Comparison of ENCODE assay signal across 38 cellular contexts in genomic region chr11:16615480-16615879, GRCh38.
"Had no signal": no experiment of that assay in that cellular context is flagged by ENCODE, and none has a peak within 500 bp of the region (broad histone marks: within the 10 kb centered on the region; RNA-seq: fewer than 3 reads in every experiment).

No MANE protein-coding gene starts in this region.

- H3K4me3 ChIP-seq: adrenal gland, body of pancreas, breast epithelium had no signal

- H3K4me3 Mint-ChIP-seq: activated B cell treated with CpG ODN at 0.5 μM for 24 hours; activated CD4-positive, alpha-beta memory T cell treated with anti-CD3 and anti-CD28 coated beads, Interleukin-2, amount 10 ng/mL, durations not matched to agents 7 days and 5 days; activated CD4-positive, alpha-beta T cell treated with anti-CD3 and anti-CD28 coated beads for 36 hours; activated CD4-positive, alpha-beta T cell treated with anti-CD3 and anti-CD28 coated beads, Interleukin-2, amount 10 ng/mL, durations not matched to agents 7 days and 5 days; activated CD8-positive, alpha-beta memory T cell treated with anti-CD3 and anti-CD28 coated beads, Interleukin-2, amount 10 ng/mL, durations not matched to agents 7 days and 5 days; activated CD8-positive, alpha-beta T cell treated with anti-CD3 and anti-CD28 coated beads, Interleukin-2, amount 10 ng/mL, durations not matched to agents 7 days and 5 days; activated naive CD4-positive, alpha-beta T cell treated with anti-CD3 and anti-CD28 coated beads for 36 hours; activated naive CD8-positive, alpha-beta T cell treated with anti-CD3 and anti-CD28 coated beads for 36 hours; activated T-cell treated with anti-CD3 and anti-CD28 coated beads, Interleukin-2, amount 50 U/mL, for 24 hours; activated T-cell treated with anti-CD3 and anti-CD28 coated beads, Interleukin-2, amount 50 U/mL, for 72 hours; activated T-helper 1 cell treated with anti-CD3 and anti-CD28 coated beads, Interleukin-12 subunit alpha, Interleukin-12 subunit beta, Interleukin-2, Interleukin-4 antibody, amounts not matched to agents 30 ng/mL and 10 ng/mL and 1 ng/mL, durations not matched to agents 14 hours and 24 hours and 36 hours; activated T-helper 17 cell treated with anti-CD3 and anti-CD28 coated beads, Interleukin-2, amount 50 U/mL, for 72 hours; T-helper 1 cell treated with Interleukin-12 subunit alpha and Interleukin-12 subunit beta and Interleukin-4 antibody, amounts not matched to agents 30 μg/mL and 1 μg/mL, for 36 hours; T-helper 2 cell treated with Interferon-gamma antibody and Interleukin-4, amounts not matched to agents 5 μg/mL and 100 μg/mL, for 36 hours had no signal

- ATAC-seq: activated CD4-positive, alpha-beta T cell treated with anti-CD3 and anti-CD28 coated beads for 36 hours; activated CD4-positive, CD25-positive, alpha-beta regulatory T cell treated with anti-CD3 and anti-CD28 coated beads, Interleukin-2, amount 50 U/mL, for 24 hours; activated CD8-positive, alpha-beta memory T cell treated with anti-CD3 and anti-CD28 coated beads, Interleukin-2, amount 10 ng/mL, durations not matched to agents 7 days and 5 days; activated CD8-positive, alpha-beta T cell treated with anti-CD3 and anti-CD28 coated beads, Interleukin-2, amount 10 ng/mL, durations not matched to agents 7 days and 5 days; activated naive CD4-positive, alpha-beta T cell treated with anti-CD3 and anti-CD28 coated beads, Interleukin-2, amount 50 U/mL, for 72 hours; activated T-cell treated with anti-CD3 and anti-CD28 coated beads, Interleukin-2, amount 50 U/mL, for 72 hours; activated T-helper 17 cell treated with anti-CD3 and anti-CD28 coated beads, Interleukin-2, amount 50 U/mL, for 72 hours; body of pancreas had no signal

- FAIRE-seq: astrocyte, TTC549 had no signal

- H3K9me3 Mint-ChIP-seq: activated B cell treated with CpG ODN at 0.5 μM for 24 hours; activated CD4-positive, alpha-beta memory T cell treated with anti-CD3 and anti-CD28 coated beads, Interleukin-2, amount 10 ng/mL, durations not matched to agents 7 days and 5 days; activated CD4-positive, alpha-beta T cell treated with anti-CD3 and anti-CD28 coated beads, Interleukin-2, amount 10 ng/mL, durations not matched to agents 7 days and 5 days; activated naive CD4-positive, alpha-beta T cell treated with anti-CD3 and anti-CD28 coated beads for 36 hours; activated naive CD4-positive, alpha-beta T cell treated with anti-CD3 and anti-CD28 coated beads, Interleukin-2, amount 50 U/mL, for 72 hours; activated naive CD8-positive, alpha-beta T cell treated with anti-CD3 and anti-CD28 coated beads for 36 hours; activated T-cell treated with anti-CD3 and anti-CD28 coated beads, Interleukin-2, amount 50 U/mL, for 24 hours; activated T-cell treated with anti-CD3 and anti-CD28 coated beads, Interleukin-2, amount 50 U/mL, for 72 hours; activated T-helper 1 cell treated with anti-CD3 and anti-CD28 coated beads, Interleukin-12 subunit alpha, Interleukin-12 subunit beta, Interleukin-2, Interleukin-4 antibody, amounts not matched to agents 30 ng/mL and 10 ng/mL and 1 ng/mL, durations not matched to agents 14 hours and 24 hours and 36 hours; activated T-helper 17 cell treated with anti-CD3 and anti-CD28 coated beads, Interleukin-2, amount 50 U/mL, for 72 hours; T-helper 1 cell treated with Interleukin-12 subunit alpha and Interleukin-12 subunit beta and Interleukin-4 antibody, amounts not matched to agents 30 μg/mL and 1 μg/mL, for 36 hours; T-helper 2 cell treated with Interferon-gamma antibody and Interleukin-4, amounts not matched to agents 5 μg/mL and 100 μg/mL, for 36 hours had no signal

- H3K27ac ChIP-seq: adrenal gland, body of pancreas, brain microvascular endothelial cell, breast epithelium, VCaP had no signal

- H3K36me3 ChIP-seq: adrenal gland, brain microvascular endothelial cell, breast epithelium had no signal

- H3K27ac Mint-ChIP-seq: activated B cell treated with CpG ODN at 0.5 μM for 24 hours; activated CD4-positive, alpha-beta memory T cell treated with anti-CD3 and anti-CD28 coated beads, Interleukin-2, amount 10 ng/mL, durations not matched to agents 7 days and 5 days; activated CD4-positive, alpha-beta T cell treated with anti-CD3 and anti-CD28 coated beads for 36 hours; activated CD4-positive, alpha-beta T cell treated with anti-CD3 and anti-CD28 coated beads, Interleukin-2, amount 10 ng/mL, durations not matched to agents 7 days and 5 days; activated CD8-positive, alpha-beta memory T cell treated with anti-CD3 and anti-CD28 coated beads, Interleukin-2, amount 10 ng/mL, durations not matched to agents 7 days and 5 days; activated CD8-positive, alpha-beta T cell treated with anti-CD3 and anti-CD28 coated beads, Interleukin-2, amount 10 ng/mL, durations not matched to agents 7 days and 5 days; activated naive CD4-positive, alpha-beta T cell treated with anti-CD3 and anti-CD28 coated beads for 36 hours; activated naive CD4-positive, alpha-beta T cell treated with anti-CD3 and anti-CD28 coated beads, Interleukin-2, amount 50 U/mL, for 72 hours; activated naive CD8-positive, alpha-beta T cell treated with anti-CD3 and anti-CD28 coated beads for 36 hours; activated T-cell treated with anti-CD3 and anti-CD28 coated beads, Interleukin-2, amount 50 U/mL, for 24 hours; activated T-cell treated with anti-CD3 and anti-CD28 coated beads, Interleukin-2, amount 50 U/mL, for 72 hours; activated T-helper 1 cell treated with anti-CD3 and anti-CD28 coated beads, Interleukin-12 subunit alpha, Interleukin-12 subunit beta, Interleukin-2, Interleukin-4 antibody, amounts not matched to agents 30 ng/mL and 10 ng/mL and 1 ng/mL, durations not matched to agents 14 hours and 24 hours and 36 hours; activated T-helper 17 cell treated with anti-CD3 and anti-CD28 coated beads, Interleukin-2, amount 50 U/mL, for 72 hours; T-helper 1 cell treated with Interleukin-12 subunit alpha and Interleukin-12 subunit beta and Interleukin-4 antibody, amounts not matched to agents 30 μg/mL and 1 μg/mL, for 36 hours; T-helper 2 cell treated with Interferon-gamma antibody and Interleukin-4, amounts not matched to agents 5 μg/mL and 100 μg/mL, for 36 hours had no signal

- H3K27me3 ChIP-seq: body of pancreas had no signal

- DNase-seq: activated B cell treated with CpG ODN at 0.5 μM for 24 hours; activated CD4-positive, alpha-beta memory T cell treated with anti-CD3 and anti-CD28 coated beads, Interleukin-2, amount 10 ng/mL, durations not matched to agents 7 days and 5 days; activated CD4-positive, alpha-beta T cell treated with anti-CD3 and anti-CD28 coated beads for 1 hour; activated CD4-positive, alpha-beta T cell treated with anti-CD3 and anti-CD28 coated beads for 36 hours; activated CD4-positive, alpha-beta T cell treated with anti-CD3 and anti-CD28 coated beads for 48 hours; activated CD4-positive, alpha-beta T cell treated with anti-CD3 and anti-CD28 coated beads, Interleukin-2, amount 10 ng/mL, durations not matched to agents 7 days and 5 days; activated CD4-positive, alpha-beta T cell treated with anti-CD3 and anti-CD28 coated beads, Interleukin-2, amount 50 U/mL, for 48 hours; activated CD8-positive, alpha-beta memory T cell treated with anti-CD3 and anti-CD28 coated beads for 24 hours; activated CD8-positive, alpha-beta memory T cell treated with anti-CD3 and anti-CD28 coated beads, Interleukin-2, amount 10 ng/mL, durations not matched to agents 7 days and 5 days; activated CD8-positive, alpha-beta memory T cell treated with anti-CD3 and anti-CD28 coated beads, Interleukin-2, amount 50 U/mL, for 48 hours; activated CD8-positive, alpha-beta T cell treated with anti-CD3 and anti-CD28 coated beads, Interleukin-2, amount 10 ng/mL, durations not matched to agents 7 days and 5 days; activated effector memory CD4-positive, alpha-beta T cell treated with anti-CD3 and anti-CD28 coated beads, Interleukin-2, amount 50 U/mL, for 16 hours; activated gamma-delta T cell treated with Interleukin-2 at 50 U/mL for 16 hours; activated naive CD4-positive, alpha-beta T cell; activated naive CD4-positive, alpha-beta T cell treated with anti-CD3 and anti-CD28 coated beads for 36 hours; activated naive CD4-positive, alpha-beta T cell treated with anti-CD3 and anti-CD28 coated beads, Interleukin-2, amount 50 U/mL, for 16 hours; activated naive CD8-positive, alpha-beta T cell treated with anti-CD3 and anti-CD28 coated beads for 36 hours; activated T-cell treated with anti-CD3 and anti-CD28 coated beads, Interleukin-2, amount 50 U/mL, for 24 hours; activated T-cell treated with anti-CD3 and anti-CD28 coated beads, Interleukin-2, amount 50 U/mL, for 72 hours; adrenal gland; amniotic stem cell; aorta; body of pancreas; brain microvascular endothelial cell; central memory CD4-positive, alpha-beta T cell; T-helper 1 cell; T-helper 2 cell; T-helper 9 cell had no signal

- H3K4me1 Mint-ChIP-seq: activated T-helper 17 cell treated with anti-CD3 and anti-CD28 coated beads, Interleukin-2, amount 50 U/mL, for 72 hours had no signal

- H3K9me3 ChIP-seq: adrenal gland, body of pancreas, breast epithelium had no signal
